ENCODE assay signal across 1 cellular context in the genomic region with DNA sequence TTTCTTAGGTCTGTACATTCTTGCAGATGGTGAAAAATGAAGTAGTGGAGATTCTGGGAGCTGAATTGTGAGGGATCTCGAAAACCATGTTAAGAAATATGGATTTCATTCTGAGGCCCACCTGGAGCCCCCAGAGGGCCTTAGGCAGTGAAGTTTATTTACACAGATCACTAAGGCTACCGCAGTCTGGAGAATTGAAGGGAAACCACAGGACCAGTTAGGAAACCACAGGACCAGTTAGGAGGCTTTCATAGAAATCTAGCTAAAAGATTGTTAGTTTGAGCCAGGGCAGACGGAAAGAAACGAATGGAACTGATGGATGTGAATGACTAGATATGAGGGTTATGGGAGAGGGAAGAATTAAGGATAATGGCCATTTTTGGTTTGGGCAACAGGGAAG.
TF ChIP-seq lines count a peak whose summit lies in the region.

No MANE protein-coding gene starts in this region.

TF ChIP-seq in SK-N-SH, 30 proteins besides CTCF, POLR2A, EP300 and RAD21:
- TF ChIP-seq EZH2phosphoT487 (IDR thresholded peaks at IDR 0.05; ENCODE audit: borderline replicate concordance, low read depth) (no peak), FOSL2 (IDR thresholded peaks at IDR 0.05; ENCODE audit: borderline replicate concordance, low read depth) (no peak), USF2 (IDR thresholded peaks at IDR 0.05; ENCODE audit: borderline replicate concordance, low read depth, low read length) (no peak), GATA2 (CRISPR knock-in tag; IDR thresholded peaks at IDR 0.05) (no peak), FOXM1 (IDR thresholded peaks at IDR 0.05; ENCODE audit: low read depth) (no peak), TAF1 (IDR thresholded peaks at IDR 0.05; ENCODE audit: borderline replicate concordance, low read depth, low read length) (no peak), MEF2A (IDR thresholded peaks at IDR 0.05; ENCODE audit: borderline replicate concordance, low read depth) (no peak), ZBTB33 (IDR thresholded peaks at IDR 0.05; ENCODE audit: borderline replicate concordance, low read depth) (no peak), FOXJ3 (CRISPR knock-in tag; IDR thresholded peaks at IDR 0.05) (no peak), IRF3 (IDR thresholded peaks at IDR 0.05; ENCODE audit: low read depth, low read length) (no peak), MXI1 (IDR thresholded peaks at IDR 0.05; ENCODE audit: low read depth, low read length) (no peak), RXRA (IDR thresholded peaks at IDR 0.05; ENCODE audit: borderline replicate concordance, low read depth) (no peak), GABPA (IDR thresholded peaks at IDR 0.05; ENCODE audit: low read depth) (no peak), USF1 (IDR thresholded peaks at IDR 0.05; ENCODE audit: borderline replicate concordance, low read depth) (no peak), REST (IDR thresholded peaks at IDR 0.05; ENCODE audit: low read depth, low read length) (no peak)
